ENCODE assay signal across 20 cellular contexts in genomic region chr10:13972609-13973008, GRCh38.
"Had no signal": no experiment of that assay in that cellular context is flagged by ENCODE, and none has a peak within 500 bp of the region (broad histone marks: within the 10 kb centered on the region; RNA-seq: fewer than 3 reads in every experiment).

No MANE protein-coding gene starts in this region.

- H3K4me3 ChIP-seq: body of pancreas, colonic mucosa, esophagus muscularis mucosa, heart right ventricle, suprapubic skin had no signal

- H3K27me3 Mint-ChIP-seq: stimulated activated naive CD8-positive, alpha-beta T cell treated with anti-CD3 and anti-CD28 coated beads, Interleukin-15, amount 100 ng/mL, for 72 hours had no signal

- H3K27ac ChIP-seq: body of pancreas, colonic mucosa, esophagus muscularis mucosa, heart right ventricle, neutrophil, suprapubic skin had no signal

- H3K27me3 ChIP-seq: body of pancreas, colonic mucosa, esophagus muscularis mucosa, suprapubic skin had no signal

- H3K9me3 ChIP-seq: body of pancreas, colonic mucosa, esophagus muscularis mucosa, heart right ventricle, neutrophil, suprapubic skin had no signal

- H3K36me3 Mint-ChIP-seq: activated CD4-positive, alpha-beta memory T cell treated with anti-CD3 and anti-CD28 coated beads for 36 hours; activated naive CD8-positive, alpha-beta T cell treated with anti-CD3 and anti-CD28 coated beads, Interleukin-2, amount 10 ng/mL, durations not matched to agents 7 days and 5 days; memory B cell; naive thymus-derived CD8-positive, alpha-beta T cell had no signal

- H3K4me1 Mint-ChIP-seq: activated naive CD8-positive, alpha-beta T cell treated with anti-CD3 and anti-CD28 coated beads, Interleukin-2, amount 10 ng/mL, durations not matched to agents 7 days and 5 days; memory B cell had no signal

- H3K4me1 ChIP-seq: body of pancreas, colonic mucosa, suprapubic skin had no signal

- H3K27ac Mint-ChIP-seq: activated CD4-positive, alpha-beta memory T cell treated with anti-CD3 and anti-CD28 coated beads for 36 hours; activated CD4-positive, alpha-beta T cell treated with anti-CD3 and anti-CD28 coated beads for 36 hours; activated naive CD8-positive, alpha-beta T cell treated with anti-CD3 and anti-CD28 coated beads, Interleukin-2, amount 10 ng/mL, durations not matched to agents 7 days and 5 days; memory B cell; naive thymus-derived CD8-positive, alpha-beta T cell; stimulated activated naive CD8-positive, alpha-beta T cell treated with anti-CD3 and anti-CD28 coated beads, Interleukin-15, amount 100 ng/mL, for 72 hours had no signal

- DNase-seq: activated CD4-positive, alpha-beta memory T cell treated with anti-CD3 and anti-CD28 coated beads for 36 hours; activated CD4-positive, alpha-beta T cell treated with anti-CD3 and anti-CD28 coated beads for 36 hours; activated naive CD4-positive, alpha-beta T cell; activated naive CD8-positive, alpha-beta T cell treated with anti-CD3 and anti-CD28 coated beads, Interleukin-2, amount 10 ng/mL, durations not matched to agents 7 days and 5 days; activated T-cell treated with anti-CD3 and anti-CD28 coated beads for 4 hours; amygdala; body of pancreas; central memory CD4-positive, alpha-beta T cell; colonic mucosa; heart right ventricle; left ventricle myocardium superior; naive thymus-derived CD8-positive, alpha-beta T cell; stimulated activated CD4-positive, alpha-beta T cell treated with anti-CD3 and anti-CD28 coated beads, Interleukin-2, amount 100 ng/mL, for 48 hours; stimulated activated naive CD8-positive, alpha-beta T cell treated with anti-CD3 and anti-CD28 coated beads, Interleukin-15, amount 100 ng/mL, for 72 hours; SW 1271; trophoblast cell had no signal

- ATAC-seq: activated CD4-positive, alpha-beta T cell treated with anti-CD3 and anti-CD28 coated beads for 36 hours; body of pancreas; naive thymus-derived CD8-positive, alpha-beta T cell; stimulated activated naive CD8-positive, alpha-beta T cell treated with anti-CD3 and anti-CD28 coated beads, Interleukin-15, amount 100 ng/mL, for 72 hours had no signal

- H3K4me3 Mint-ChIP-seq: activated CD4-positive, alpha-beta memory T cell treated with anti-CD3 and anti-CD28 coated beads for 36 hours; activated CD4-positive, alpha-beta T cell treated with anti-CD3 and anti-CD28 coated beads for 36 hours; activated naive CD8-positive, alpha-beta T cell treated with anti-CD3 and anti-CD28 coated beads, Interleukin-2, amount 10 ng/mL, durations not matched to agents 7 days and 5 days; memory B cell; naive thymus-derived CD8-positive, alpha-beta T cell; stimulated activated naive CD8-positive, alpha-beta T cell treated with anti-CD3 and anti-CD28 coated beads, Interleukin-15, amount 100 ng/mL, for 72 hours had no signal

- H3K9me3 Mint-ChIP-seq: activated CD4-positive, alpha-beta memory T cell treated with anti-CD3 and anti-CD28 coated beads for 36 hours; activated naive CD8-positive, alpha-beta T cell treated with anti-CD3 and anti-CD28 coated beads, Interleukin-2, amount 10 ng/mL, durations not matched to agents 7 days and 5 days; memory B cell; naive thymus-derived CD8-positive, alpha-beta T cell; stimulated activated naive CD8-positive, alpha-beta T cell treated with anti-CD3 and anti-CD28 coated beads, Interleukin-15, amount 100 ng/mL, for 72 hours had no signal

- H3K36me3 ChIP-seq: colonic mucosa, esophagus muscularis mucosa, heart right ventricle, neutrophil, suprapubic skin had no signal
